In the genomic region with DNA sequence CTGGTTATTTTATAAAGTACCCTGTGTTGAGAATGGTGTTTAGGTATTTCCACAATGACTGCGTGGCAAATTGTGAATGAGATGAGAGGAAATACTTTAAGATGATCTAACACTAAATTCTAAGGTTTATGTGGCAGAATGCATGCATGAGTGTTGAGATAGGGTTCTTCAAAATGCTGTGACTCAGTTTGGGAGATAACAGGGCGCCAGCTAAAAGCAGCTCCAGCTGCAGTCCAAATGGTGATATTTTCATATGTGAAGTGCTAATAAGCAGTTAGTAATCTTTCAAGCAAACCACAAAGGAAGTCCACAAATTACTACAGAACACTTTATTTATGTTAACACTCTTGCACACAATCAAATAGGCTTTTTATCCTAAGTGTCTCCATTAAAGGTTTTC, we compare ENCODE assay signal across 13 cellular contexts.
DNase-seq lines count a peak whose midpoint lies in the region; ATAC-seq lines count a peak whose summit lies in the region.
"Had no signal": no experiment of that assay in that cellular context is flagged by ENCODE, and none has a peak within 500 bp of the region (broad histone marks: within the 10 kb centered on the region; RNA-seq: fewer than 3 reads in every experiment).

No MANE protein-coding gene starts in this region.

- DNase-seq in GM03348 (ENCODE audit: low spot score), result peak; percentile 41
- peak; percentile 31 for DNase-seq in NCI-H69 (lab: John Stamatoyannopoulos, UW)
- peak; percentile 47 for DNase-seq in dedifferentiated amniotic fluid mesenchymal stem cell (ENCODE audit: extremely low spot score)
- peak; percentile 94 for DNase-seq in non-pigmented ciliary epithelial cell (ENCODE audit: low read depth)
- DNase-seq in NCI-H2227 treated with DMSO at 0.1 percent for 48 hours (lab: John Stamatoyannopoulos, UW), result no peak
- no peak for DNase-seq in KBM-7
- DNase-seq: activated CD4-positive, alpha-beta T cell treated with anti-CD3 and anti-CD28 coated beads, Interleukin-2, amount 10 ng/mL, durations not matched to agents 7 days and 5 days; nucleus accumbens; PC-3; spleen; T-helper 17 cell; testis had no signal

- in situ Hi-C loops in KBM-7 (cut with MboI; ENCODE audit: low pct_unique_long_range_greater_than_20kb, low sequenced_read_pairs), result no loop called here

- ATAC-seq in HG03095 (IDR thresholded peaks at IDR 0.05; ENCODE audit: unreplicated experiment), result no peak
- ATAC-seq: PC-3, T-helper 17 cell had no signal

Comparison
In these comparisons a context has a peak if more than half of its experiments do, and no peak if none do; other contexts are left out.
1. DNase-seq: peak in GM03348 (single experiment), NCI-H69 (single experiment), dedifferentiated amniotic fluid mesenchymal stem cell (single experiment) and non-pigmented ciliary epithelial cell (single experiment); none in NCI-H2227 treated with DMSO at 0.1 percent for 48 hours (single experiment) and KBM-7 (single experiment).